ENCODE assay signal across 8 cellular contexts in the genomic region with DNA sequence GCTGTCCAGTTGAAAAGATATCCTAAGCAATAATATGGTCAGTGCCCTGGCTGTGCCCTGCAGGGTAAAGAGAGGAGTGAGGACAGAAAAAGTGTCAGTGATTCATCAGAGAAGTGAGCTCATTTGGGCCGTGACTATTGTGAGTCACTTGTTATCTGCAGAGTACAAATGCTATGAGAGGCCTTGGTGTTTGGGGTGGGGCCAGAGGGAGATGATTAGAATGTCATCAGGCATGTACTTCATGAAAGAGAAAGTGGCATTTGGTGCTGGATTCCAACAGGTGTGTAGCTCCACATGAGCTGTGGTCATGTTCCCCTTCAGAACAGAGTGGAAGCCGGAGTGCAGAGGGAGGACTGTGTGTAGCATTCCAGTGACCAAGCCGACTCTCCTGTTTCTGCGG.
DNase-seq lines count a peak whose midpoint lies in the region; ATAC-seq and TF ChIP-seq lines count a peak whose summit lies in the region.

No MANE protein-coding gene starts in this region.

- no peak for TF ChIP-seq POLR2A in upper lobe of left lung (IDR thresholded peaks at IDR 0.05)

- H3K27me3 ChIP-seq in upper lobe of left lung, result no peaks in the 10 kb centered on the region

- peaks cover 2% of the 10 kb centered on the region for H3K9me3 Mint-ChIP-seq in activated CD4-positive, alpha-beta memory T cell treated with anti-CD3 and anti-CD28 coated beads for 36 hours

- no peak overlapping the region for H3K4me3 ChIP-seq in upper lobe of left lung

- no peaks in the 10 kb centered on the region for H3K27me3 Mint-ChIP-seq in activated CD4-positive, alpha-beta memory T cell treated with anti-CD3 and anti-CD28 coated beads for 36 hours

- no peak for TF ChIP-seq CTCF in upper lobe of left lung (IDR thresholded peaks at IDR 0.05)

- peak overlapping the region; percentile 29 for H3K27ac Mint-ChIP-seq in activated CD4-positive, alpha-beta memory T cell treated with anti-CD3 and anti-CD28 coated beads for 36 hours

- intact Hi-C loops in activated CD4-positive, alpha-beta memory T cell treated with anti-CD3 and anti-CD28 coated beads for 36 hours (cut with micrococcal nuclease), result no loop called here

- H3K4me1 Mint-ChIP-seq in activated CD4-positive, alpha-beta memory T cell treated with anti-CD3 and anti-CD28 coated beads for 36 hours (ENCODE audit: low read depth), result peaks cover 26% of the 10 kb centered on the region

- H3K36me3 Mint-ChIP-seq in activated CD4-positive, alpha-beta memory T cell treated with anti-CD3 and anti-CD28 coated beads for 36 hours, result peaks cover 5% of the 10 kb centered on the region

- DNase-seq in EL (peak; percentile 76), hepatic stellate cell (ENCODE audit: low spot score) (peak; percentile 39), upper lobe of left lung (peak in 1 of 2 donors; percentile 51), NCI-H2171 (lab: John Stamatoyannopoulos, UW) (no peak), NCI-H187 (lab: John Stamatoyannopoulos, UW) (no peak), germinal center (ENCODE audit: low spot score) (no peak)
- peak; percentile 67 for DNase-seq in activated CD4-positive, alpha-beta memory T cell treated with anti-CD3 and anti-CD28 coated beads for 36 hours

- H3K27ac ChIP-seq in upper lobe of left lung, result no peak overlapping the region

- no peak overlapping the region for H3K4me3 Mint-ChIP-seq in activated CD4-positive, alpha-beta memory T cell treated with anti-CD3 and anti-CD28 coated beads for 36 hours

- POLR2A ChIA-PET in activated CD4-positive, alpha-beta memory T cell treated with anti-CD3 and anti-CD28 coated beads for 36 hours (lab: Charles Lee), result no interaction called here

- peak; percentile 66 for ATAC-seq in HG02870 (IDR thresholded peaks at IDR 0.05; ENCODE audit: unreplicated experiment)
- ATAC-seq in upper lobe of left lung (ENCODE audit: low FRiP score in 2 of 2), result peak; percentile 69 to 84

- no peaks in the 10 kb centered on the region for H3K9me3 ChIP-seq in upper lobe of left lung

- H3K4me1 ChIP-seq in upper lobe of left lung, result peaks cover 0 to 14% (median 3%) of the 10 kb centered on the region in 4 donors

- CTCF ChIA-PET in activated CD4-positive, alpha-beta memory T cell treated with anti-CD3 and anti-CD28 coated beads for 36 hours (lab: Charles Lee), result interaction anchor here (2.1 kb wide), 1 partner anchor 105 kb away, joined by 5 read pairs; no protein-coding TSS in a partner anchor

- TF ChIP-seq EP300 in upper lobe of left lung (IDR thresholded peaks at IDR 0.05), result no peak

- 44 to 73% methylated on average over 4 of the region's 4 CpGs for WGBS in upper lobe of left lung, 2 donors

- H3K36me3 ChIP-seq in upper lobe of left lung, result no peaks in the 10 kb centered on the region

Comparison
In these comparisons a context has a peak if more than half of its experiments do, and no peak if none do; other contexts are left out.
1. DNase-seq: peak in EL (single experiment), activated CD4-positive, alpha-beta memory T cell treated with anti-CD3 and anti-CD28 coated beads for 36 hours (single experiment) and hepatic stellate cell (single experiment); none in NCI-H2171 (single experiment), NCI-H187 (0 of 2) and germinal center (single experiment).